ENCODE assay signal across 8 cellular contexts in the genomic region with DNA sequence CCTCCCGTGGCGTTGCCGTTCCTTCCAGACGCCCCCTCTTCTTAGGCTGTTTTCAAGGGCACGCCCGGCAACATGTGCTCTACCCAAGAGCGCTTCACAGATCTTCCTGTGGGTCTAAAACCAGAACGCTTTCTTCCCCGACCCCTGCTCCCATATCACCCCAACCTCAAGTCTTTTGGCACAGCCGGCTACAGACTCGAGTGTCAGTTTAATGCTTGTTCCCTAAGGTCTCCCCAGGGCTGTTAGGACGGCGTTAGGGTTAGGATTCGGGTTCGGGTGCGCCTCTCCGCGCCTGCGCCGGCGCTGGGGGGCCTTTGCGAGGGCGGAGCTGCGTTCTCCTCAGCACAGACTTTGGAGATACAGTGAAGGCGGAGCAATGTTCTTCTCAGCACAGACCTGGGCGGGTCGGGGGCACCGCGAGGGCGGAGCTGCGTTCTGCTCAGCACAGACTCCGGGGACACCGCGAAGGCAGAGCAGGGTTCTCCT.
DNase-seq lines count a peak whose midpoint lies in the region; ATAC-seq and TF ChIP-seq lines count a peak whose summit lies in the region.
"Not testable (repeated sequence)": the region's sequence is repeated elsewhere in the genome, so short reads cannot be mapped to it uniquely, and the experiment has no call there.

No MANE protein-coding gene starts in this region.

- peak overlapping the region; percentile 69 for H3K9ac ChIP-seq in OCI-LY3 (ENCODE audit: low read length)
- H3K9ac ChIP-seq in duodenal mucosa (ENCODE audit: low read depth in 1 of 2, low read length in 2 of 2); stomach smooth muscle (ENCODE audit: low read length in 2 of 2): not testable (repeated sequence)

- not testable (repeated sequence) for H4K20me1 ChIP-seq in OCI-LY3 (ENCODE audit: insufficient read depth, low read length)

- peak; percentile 61 for DNase-seq in DMS53 (lab: John Stamatoyannopoulos, UW)
- peak; percentile 53 for DNase-seq in activated T-cell treated with anti-CD3 and anti-CD28 coated beads, Interleukin-2, amount 50 U/mL, for 1 hour
- DNase-seq in inferior parietal cortex (ENCODE audit: extremely low spot score), result peak; percentile 12
- not testable (repeated sequence) for DNase-seq in psoas muscle

- H3K4me2 ChIP-seq in OCI-LY3 (ENCODE audit: low read length), result peak overlapping the region; percentile 86

- H3K27ac ChIP-seq in OCI-LY3 (ENCODE audit: low read length); duodenal mucosa (ENCODE audit: low read depth, low read length); psoas muscle; stomach smooth muscle (ENCODE audit: low read length): not testable (repeated sequence)

- H3K27me3 ChIP-seq in OCI-LY3 (ENCODE audit: low read depth, low read length); duodenal mucosa (ENCODE audit: control insufficient read depth in 1 of 2, insufficient read depth in 2 of 2, low read length in 2 of 2); stomach smooth muscle (ENCODE audit: control insufficient read depth in 1 of 2, insufficient read depth in 2 of 2, low read length in 2 of 2): not testable (repeated sequence)
- peaks cover 0 to 10% (median 2%) of the 10 kb centered on the region in 3 donors for H3K27me3 ChIP-seq in psoas muscle (ENCODE audit: insufficient read depth in 3 of 3, low read length in 2 of 3)

- H2AFZ ChIP-seq in OCI-LY3 (ENCODE audit: low read depth, low read length), result peak overlapping the region; percentile 98

- not testable (repeated sequence) for H3K9me3 ChIP-seq in OCI-LY3 (ENCODE audit: insufficient read depth, low read length); duodenal mucosa (ENCODE audit: control insufficient read depth in 1 of 2, low read length in 2 of 2); psoas muscle; stomach smooth muscle (ENCODE audit: control insufficient read depth in 2 of 2, low read length in 2 of 2)

- not testable (repeated sequence) for H3K4me1 ChIP-seq in OCI-LY3 (ENCODE audit: low read length); duodenal mucosa (ENCODE audit: control insufficient read depth in 1 of 2, insufficient read depth in 2 of 2, low read length in 2 of 2); psoas muscle; stomach smooth muscle (ENCODE audit: control insufficient read depth, insufficient read depth, low read length)

- not testable (repeated sequence) for H3K36me3 ChIP-seq in OCI-LY3 (replicated peaks; ENCODE audit: low read depth, low read length); duodenal mucosa (ENCODE audit: control insufficient read depth in 1 of 2, insufficient read depth in 2 of 2, low read length in 2 of 2); psoas muscle (ENCODE audit: insufficient read depth in 1 of 2, low read depth in 1 of 2); stomach smooth muscle (ENCODE audit: control insufficient read depth in 2 of 2, insufficient read depth in 2 of 2, low read length in 2 of 2)

- TF ChIP-seq CTCF in OCI-LY3 (IDR thresholded peaks at IDR 0.05; ENCODE audit: low read depth, low read length); psoas muscle (IDR thresholded peaks at IDR 0.05): not testable (repeated sequence)

- intact Hi-C loops in psoas muscle (cut with DNase I), result loop anchor here (5.0 to 10.0 kb wide), 2 partner anchors 128 to 130 kb away; no protein-coding TSS in a partner anchor

- H3K4me3 ChIP-seq in OCI-LY3 (ENCODE audit: low read length) (peak overlapping the region; percentile 95), duodenal mucosa (ENCODE audit: low read depth in 1 of 2, low read length in 2 of 2) (peak overlapping the region; percentile 63 to 65), psoas muscle (peak overlapping the region; percentile 54), stomach smooth muscle (ENCODE audit: low read length in 2 of 2) (peak overlapping the region; percentile 63 to 67)

- 3 to 11% (median 5%) methylated on average over 34 of the region's 34 CpGs for whole genome bisulfite sequencing in psoas muscle, 3 donors

- not testable (repeated sequence) for H3K79me2 ChIP-seq in OCI-LY3 (ENCODE audit: low read length)

- peak; percentile 55 for ATAC-seq in HG03565 (IDR thresholded peaks at IDR 0.05; ENCODE audit: unreplicated experiment)
- ATAC-seq in psoas muscle, result not testable (repeated sequence)
